In genomic region chr16:5622234-5622884, GRCh38 we compare ENCODE assay signal across 9 cellular contexts.
"Had no signal": no experiment of that assay in that cellular context is flagged by ENCODE, and none has a peak within 500 bp of the region (broad histone marks: within the 10 kb centered on the region; RNA-seq: fewer than 3 reads in every experiment).

No MANE protein-coding gene starts in this region.

- H3K27ac Mint-ChIP-seq: HFFc6 had no signal

- H3K4me1 ChIP-seq: HAP-1 had no signal

- H3K4me3 ChIP-seq: GM23248, HAP-1 had no signal

- H3K36me3 ChIP-seq: HAP-1 had no signal

- H2AFZ ChIP-seq: GM23248 had no signal

- H3K4me3 Mint-ChIP-seq: HFFc6 had no signal

- DNase-seq: GM23248, GOT3, H7, HFFc6, IMR-90, KBM-7 had no signal

- H3K27ac ChIP-seq: GM23248, HL-60 had no signal

- H3K9ac ChIP-seq: GM23248 had no signal

- ATAC-seq: HCT116 had no signal

- H3K9me3 ChIP-seq: HAP-1 had no signal
